In the genomic region with DNA sequence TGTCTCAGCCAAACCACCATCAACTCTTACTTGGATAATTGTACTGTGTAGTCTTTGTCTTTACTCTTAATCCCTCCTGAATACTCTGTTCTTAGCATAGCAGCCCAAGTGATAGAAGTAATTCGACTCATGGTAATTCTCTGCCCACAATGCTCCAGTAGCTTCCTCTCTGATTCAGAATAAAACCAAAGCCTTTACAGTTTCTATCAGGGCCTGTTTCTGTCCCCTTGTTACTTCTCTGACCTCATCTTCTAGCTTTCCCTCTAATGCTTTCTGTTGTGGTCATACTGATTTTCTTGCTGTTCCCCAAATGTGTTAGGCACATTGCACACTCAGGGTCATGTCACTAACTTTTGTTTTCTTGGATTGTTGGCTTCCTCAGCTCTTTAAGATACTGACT, we compare ENCODE assay signal across 12 cellular contexts. TPM values are rescaled to one million over a fixed set of nuclear protein-coding genes. Genes with fewer than 3 reads are reported as not detected.
DNase-seq lines count a peak whose midpoint lies in the region; ATAC-seq and TF ChIP-seq lines count a peak whose summit lies in the region.
"Had no signal": no experiment of that assay in that cellular context is flagged by ENCODE, and none has a peak within 500 bp of the region (broad histone marks: within the 10 kb centered on the region; RNA-seq: fewer than 3 reads in every experiment).

No MANE protein-coding gene starts in this region.

- TF ChIP-seq CTCF in GM20000 (IDR thresholded peaks at IDR 0.05; ENCODE audit: extremely low read depth, missing control alignments) (no peak), WTC11 (IDR thresholded peaks at IDR 0.05) (no peak)

- H3K27me3 Mint-ChIP-seq in WTC11 (ENCODE audit: low read depth) = no peaks in the 10 kb centered on the region

- peak; percentile 73 for DNase-seq in GM20000 (ENCODE audit: low spot score)
- DNase-seq in WTC11 (ENCODE audit: low spot score) = no peak
- no peak for DNase-seq in cortex of kidney (lab: John Stamatoyannopoulos, UW)
- no peak for DNase-seq in SW480 (ENCODE audit: low spot score)
- DNase-seq in stimulated activated CD4-positive, alpha-beta T cell treated with anti-CD3 and anti-CD28 coated beads, Interleukin-2, amount 100 ng/mL, for 48 hours = no peak
- no peak for DNase-seq in hippocampal formation (lab: John Stamatoyannopoulos, UW)
- DNase-seq: brain microvascular endothelial cell, COR-L47, NCI-H446 treated with DMSO at 0.1 percent for 48 hours, pancreas had no signal

- H3K36me3 Mint-ChIP-seq in WTC11 = peaks cover 55% of the 10 kb centered on the region

- peaks cover 18% of the 10 kb centered on the region for H3K4me1 Mint-ChIP-seq in WTC11

- no peak overlapping the region for H3K4me3 Mint-ChIP-seq in WTC11

- CTCF ChIA-PET in WTC11 (lab: Charles Lee) = interaction anchor here (1.3 kb wide), 1 partner anchor 121 kb away, joined by 3 read pairs; no protein-coding TSS in a partner anchor

- peak; percentile 91 for ATAC-seq in GM18519 (IDR thresholded peaks at IDR 0.05; ENCODE audit: low FRiP score, unreplicated experiment)
- peak; percentile 92 for ATAC-seq in HG03025 (IDR thresholded peaks at IDR 0.05; ENCODE audit: low FRiP score, unreplicated experiment)
- ATAC-seq in WTC11 = no peak
- ATAC-seq: pancreas had no signal

- POLR2A ChIA-PET in WTC11 (lab: Charles Lee) = no interaction called here

- H3K27ac Mint-ChIP-seq in WTC11 = peak overlapping the region; percentile 45; the same call in 1 of the 2 replicates

- no peaks in the 10 kb centered on the region for H3K9me3 Mint-ChIP-seq in WTC11

TF ChIP-seq in WTC11, 78 proteins besides CTCF, POLR2A, EP300 and RAD21:
- TF ChIP-seq, protein P1, sequence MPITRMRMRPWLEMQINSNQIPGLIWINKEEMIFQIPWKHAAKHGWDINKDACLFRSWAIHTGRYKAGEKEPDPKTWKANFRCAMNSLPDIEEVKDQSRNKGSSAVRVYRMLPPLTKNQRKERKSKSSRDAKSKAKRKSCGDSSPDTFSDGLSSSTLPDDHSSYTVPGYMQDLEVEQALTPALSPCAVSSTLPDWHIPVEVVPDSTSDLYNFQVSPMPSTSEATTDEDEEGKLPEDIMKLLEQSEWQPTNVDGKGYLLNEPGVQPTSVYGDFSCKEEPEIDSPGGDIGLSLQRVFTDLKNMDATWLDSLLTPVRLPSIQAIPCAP (CRISPR knock-in tag; IDR thresholded peaks at IDR 0.05) = no peak
- no peak for TF ChIP-seq GTF2I (CRISPR knock-in tag; conservative IDR thresholded peaks at IDR 0.05)
- TF ChIP-seq ZNF232 (CRISPR knock-in tag; IDR thresholded peaks at IDR 0.05) = no peak
- TF ChIP-seq FOXP1 (CRISPR knock-in tag; IDR thresholded peaks at IDR 0.05; ENCODE audit: borderline replicate concordance) = no peak
- no peak for TF ChIP-seq NFE2L1 (CRISPR knock-in tag; IDR thresholded peaks at IDR 0.05)
- TF ChIP-seq, protein P2, sequence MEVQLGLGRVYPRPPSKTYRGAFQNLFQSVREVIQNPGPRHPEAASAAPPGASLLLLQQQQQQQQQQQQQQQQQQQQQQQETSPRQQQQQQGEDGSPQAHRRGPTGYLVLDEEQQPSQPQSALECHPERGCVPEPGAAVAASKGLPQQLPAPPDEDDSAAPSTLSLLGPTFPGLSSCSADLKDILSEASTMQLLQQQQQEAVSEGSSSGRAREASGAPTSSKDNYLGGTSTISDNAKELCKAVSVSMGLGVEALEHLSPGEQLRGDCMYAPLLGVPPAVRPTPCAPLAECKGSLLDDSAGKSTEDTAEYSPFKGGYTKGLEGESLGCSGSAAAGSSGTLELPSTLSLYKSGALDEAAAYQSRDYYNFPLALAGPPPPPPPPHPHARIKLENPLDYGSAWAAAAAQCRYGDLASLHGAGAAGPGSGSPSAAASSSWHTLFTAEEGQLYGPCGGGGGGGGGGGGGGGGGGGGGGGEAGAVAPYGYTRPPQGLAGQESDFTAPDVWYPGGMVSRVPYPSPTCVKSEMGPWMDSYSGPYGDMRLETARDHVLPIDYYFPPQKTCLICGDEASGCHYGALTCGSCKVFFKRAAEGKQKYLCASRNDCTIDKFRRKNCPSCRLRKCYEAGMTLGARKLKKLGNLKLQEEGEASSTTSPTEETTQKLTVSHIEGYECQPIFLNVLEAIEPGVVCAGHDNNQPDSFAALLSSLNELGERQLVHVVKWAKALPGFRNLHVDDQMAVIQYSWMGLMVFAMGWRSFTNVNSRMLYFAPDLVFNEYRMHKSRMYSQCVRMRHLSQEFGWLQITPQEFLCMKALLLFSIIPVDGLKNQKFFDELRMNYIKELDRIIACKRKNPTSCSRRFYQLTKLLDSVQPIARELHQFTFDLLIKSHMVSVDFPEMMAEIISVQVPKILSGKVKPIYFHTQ (CRISPR knock-in tag; IDR thresholded peaks at IDR 0.05) = no peak
- TF ChIP-seq GRHL2 (CRISPR knock-in tag; IDR thresholded peaks at IDR 0.05; ENCODE audit: insufficient replicate concordance, severe bottlenecking) = no peak
- TF ChIP-seq ZNF138 (CRISPR knock-in tag; conservative IDR thresholded peaks at IDR 0.05) = no peak
- TF ChIP-seq, protein P3, sequence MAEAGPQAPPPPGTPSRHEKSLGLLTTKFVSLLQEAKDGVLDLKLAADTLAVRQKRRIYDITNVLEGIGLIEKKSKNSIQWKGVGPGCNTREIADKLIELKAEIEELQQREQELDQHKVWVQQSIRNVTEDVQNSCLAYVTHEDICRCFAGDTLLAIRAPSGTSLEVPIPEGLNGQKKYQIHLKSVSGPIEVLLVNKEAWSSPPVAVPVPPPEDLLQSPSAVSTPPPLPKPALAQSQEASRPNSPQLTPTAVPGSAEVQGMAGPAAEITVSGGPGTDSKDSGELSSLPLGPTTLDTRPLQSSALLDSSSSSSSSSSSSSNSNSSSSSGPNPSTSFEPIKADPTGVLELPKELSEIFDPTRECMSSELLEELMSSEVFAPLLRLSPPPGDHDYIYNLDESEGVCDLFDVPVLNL (CRISPR knock-in tag; IDR thresholded peaks at IDR 0.05; ENCODE audit: borderline replicate concordance, low read depth) = no peak
- no peak for TF ChIP-seq TCF7 (CRISPR knock-in tag; IDR thresholded peaks at IDR 0.05; ENCODE audit: low read depth)
- TF ChIP-seq ETV6 (CRISPR knock-in tag; IDR thresholded peaks at IDR 0.05) = no peak
- TF ChIP-seq KAT7 (CRISPR knock-in tag; IDR thresholded peaks at IDR 0.05; ENCODE audit: borderline replicate concordance) = no peak
- TF ChIP-seq, protein P4, sequence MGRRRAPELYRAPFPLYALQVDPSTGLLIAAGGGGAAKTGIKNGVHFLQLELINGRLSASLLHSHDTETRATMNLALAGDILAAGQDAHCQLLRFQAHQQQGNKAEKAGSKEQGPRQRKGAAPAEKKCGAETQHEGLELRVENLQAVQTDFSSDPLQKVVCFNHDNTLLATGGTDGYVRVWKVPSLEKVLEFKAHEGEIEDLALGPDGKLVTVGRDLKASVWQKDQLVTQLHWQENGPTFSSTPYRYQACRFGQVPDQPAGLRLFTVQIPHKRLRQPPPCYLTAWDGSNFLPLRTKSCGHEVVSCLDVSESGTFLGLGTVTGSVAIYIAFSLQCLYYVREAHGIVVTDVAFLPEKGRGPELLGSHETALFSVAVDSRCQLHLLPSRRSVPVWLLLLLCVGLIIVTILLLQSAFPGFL (CRISPR knock-in tag; IDR thresholded peaks at IDR 0.05; ENCODE audit: borderline replicate concordance) = no peak
- TF ChIP-seq, protein P5, sequence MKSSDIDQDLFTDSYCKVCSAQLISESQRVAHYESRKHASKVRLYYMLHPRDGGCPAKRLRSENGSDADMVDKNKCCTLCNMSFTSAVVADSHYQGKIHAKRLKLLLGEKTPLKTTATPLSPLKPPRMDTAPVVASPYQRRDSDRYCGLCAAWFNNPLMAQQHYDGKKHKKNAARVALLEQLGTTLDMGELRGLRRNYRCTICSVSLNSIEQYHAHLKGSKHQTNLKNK (CRISPR knock-in tag; IDR thresholded peaks at IDR 0.05) = no peak
- TF ChIP-seq SP1 (CRISPR knock-in tag; conservative IDR thresholded peaks at IDR 0.05) = no peak
- TF ChIP-seq, protein P6, sequence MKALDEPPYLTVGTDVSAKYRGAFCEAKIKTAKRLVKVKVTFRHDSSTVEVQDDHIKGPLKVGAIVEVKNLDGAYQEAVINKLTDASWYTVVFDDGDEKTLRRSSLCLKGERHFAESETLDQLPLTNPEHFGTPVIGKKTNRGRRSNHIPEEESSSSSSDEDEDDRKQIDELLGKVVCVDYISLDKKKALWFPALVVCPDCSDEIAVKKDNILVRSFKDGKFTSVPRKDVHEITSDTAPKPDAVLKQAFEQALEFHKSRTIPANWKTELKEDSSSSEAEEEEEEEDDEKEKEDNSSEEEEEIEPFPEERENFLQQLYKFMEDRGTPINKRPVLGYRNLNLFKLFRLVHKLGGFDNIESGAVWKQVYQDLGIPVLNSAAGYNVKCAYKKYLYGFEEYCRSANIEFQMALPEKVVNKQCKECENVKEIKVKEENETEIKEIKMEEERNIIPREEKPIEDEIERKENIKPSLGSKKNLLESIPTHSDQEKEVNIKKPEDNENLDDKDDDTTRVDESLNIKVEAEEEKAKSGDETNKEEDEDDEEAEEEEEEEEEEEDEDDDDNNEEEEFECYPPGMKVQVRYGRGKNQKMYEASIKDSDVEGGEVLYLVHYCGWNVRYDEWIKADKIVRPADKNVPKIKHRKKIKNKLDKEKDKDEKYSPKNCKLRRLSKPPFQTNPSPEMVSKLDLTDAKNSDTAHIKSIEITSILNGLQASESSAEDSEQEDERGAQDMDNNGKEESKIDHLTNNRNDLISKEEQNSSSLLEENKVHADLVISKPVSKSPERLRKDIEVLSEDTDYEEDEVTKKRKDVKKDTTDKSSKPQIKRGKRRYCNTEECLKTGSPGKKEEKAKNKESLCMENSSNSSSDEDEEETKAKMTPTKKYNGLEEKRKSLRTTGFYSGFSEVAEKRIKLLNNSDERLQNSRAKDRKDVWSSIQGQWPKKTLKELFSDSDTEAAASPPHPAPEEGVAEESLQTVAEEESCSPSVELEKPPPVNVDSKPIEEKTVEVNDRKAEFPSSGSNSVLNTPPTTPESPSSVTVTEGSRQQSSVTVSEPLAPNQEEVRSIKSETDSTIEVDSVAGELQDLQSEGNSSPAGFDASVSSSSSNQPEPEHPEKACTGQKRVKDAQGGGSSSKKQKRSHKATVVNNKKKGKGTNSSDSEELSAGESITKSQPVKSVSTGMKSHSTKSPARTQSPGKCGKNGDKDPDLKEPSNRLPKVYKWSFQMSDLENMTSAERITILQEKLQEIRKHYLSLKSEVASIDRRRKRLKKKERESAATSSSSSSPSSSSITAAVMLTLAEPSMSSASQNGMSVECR (CRISPR knock-in tag; IDR thresholded peaks at IDR 0.05; ENCODE audit: borderline replicate concordance) = no peak
- TF ChIP-seq NR1H2 (CRISPR knock-in tag; IDR thresholded peaks at IDR 0.05) = no peak

RNA-seq across cellular contexts. Expression of a gene that starts 8.0 kb away (rescaled TPM):
- 29.9 to 34.3 TPM (median 32.0 TPM) in 3 replicates for total RNA-seq in WTC11 (2021)
